In the genomic region with DNA sequence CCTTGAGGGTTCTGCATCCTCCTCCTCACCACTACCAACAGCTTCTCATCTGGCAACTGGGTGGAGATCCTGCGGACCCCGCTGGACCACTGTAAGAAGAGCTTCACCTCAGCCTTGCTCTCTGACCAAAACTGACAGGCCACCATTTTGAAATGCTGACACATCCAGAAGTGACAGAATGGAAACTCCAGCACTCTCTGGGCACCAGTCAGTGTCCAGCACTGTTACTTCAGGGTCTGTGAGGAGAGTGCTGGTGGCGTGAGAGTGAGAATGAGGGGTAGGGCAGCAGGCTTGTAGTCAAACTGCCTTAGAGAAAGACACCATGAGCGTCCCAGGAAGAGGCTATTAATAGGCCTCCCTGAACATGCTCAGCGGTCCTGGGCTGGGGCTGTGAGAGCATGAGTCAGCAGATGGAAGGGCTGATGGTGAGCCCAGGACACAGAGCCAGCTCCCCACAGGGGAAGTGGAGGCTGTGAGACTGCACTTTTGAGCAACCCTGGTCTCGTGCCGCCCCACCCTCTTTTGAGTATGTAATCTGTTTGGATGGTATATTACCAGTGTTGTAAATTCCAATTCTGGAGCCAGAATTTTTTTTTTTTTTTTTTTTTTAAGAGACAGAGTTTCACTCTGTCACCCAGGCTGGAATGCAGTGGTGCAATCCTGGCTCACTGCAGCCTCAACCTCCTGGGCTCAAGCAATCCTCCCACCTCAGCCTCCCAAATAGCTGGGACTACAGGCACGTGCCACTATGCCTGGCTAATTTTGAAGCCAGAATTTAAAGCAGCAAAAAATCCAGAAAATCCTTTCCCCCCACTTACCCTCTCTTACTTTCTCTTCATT, we compare ENCODE assay signal across 1 cellular context.
TF ChIP-seq lines count a peak whose summit lies in the region.

No MANE protein-coding gene starts in this region.

TF ChIP-seq in SK-N-SH treated with all-trans-retinoic acid at 6 μM for 48 hours, 23 proteins besides CTCF, POLR2A, EP300 and RAD21 (continued from another document):
- TF ChIP-seq, protein P1, sequence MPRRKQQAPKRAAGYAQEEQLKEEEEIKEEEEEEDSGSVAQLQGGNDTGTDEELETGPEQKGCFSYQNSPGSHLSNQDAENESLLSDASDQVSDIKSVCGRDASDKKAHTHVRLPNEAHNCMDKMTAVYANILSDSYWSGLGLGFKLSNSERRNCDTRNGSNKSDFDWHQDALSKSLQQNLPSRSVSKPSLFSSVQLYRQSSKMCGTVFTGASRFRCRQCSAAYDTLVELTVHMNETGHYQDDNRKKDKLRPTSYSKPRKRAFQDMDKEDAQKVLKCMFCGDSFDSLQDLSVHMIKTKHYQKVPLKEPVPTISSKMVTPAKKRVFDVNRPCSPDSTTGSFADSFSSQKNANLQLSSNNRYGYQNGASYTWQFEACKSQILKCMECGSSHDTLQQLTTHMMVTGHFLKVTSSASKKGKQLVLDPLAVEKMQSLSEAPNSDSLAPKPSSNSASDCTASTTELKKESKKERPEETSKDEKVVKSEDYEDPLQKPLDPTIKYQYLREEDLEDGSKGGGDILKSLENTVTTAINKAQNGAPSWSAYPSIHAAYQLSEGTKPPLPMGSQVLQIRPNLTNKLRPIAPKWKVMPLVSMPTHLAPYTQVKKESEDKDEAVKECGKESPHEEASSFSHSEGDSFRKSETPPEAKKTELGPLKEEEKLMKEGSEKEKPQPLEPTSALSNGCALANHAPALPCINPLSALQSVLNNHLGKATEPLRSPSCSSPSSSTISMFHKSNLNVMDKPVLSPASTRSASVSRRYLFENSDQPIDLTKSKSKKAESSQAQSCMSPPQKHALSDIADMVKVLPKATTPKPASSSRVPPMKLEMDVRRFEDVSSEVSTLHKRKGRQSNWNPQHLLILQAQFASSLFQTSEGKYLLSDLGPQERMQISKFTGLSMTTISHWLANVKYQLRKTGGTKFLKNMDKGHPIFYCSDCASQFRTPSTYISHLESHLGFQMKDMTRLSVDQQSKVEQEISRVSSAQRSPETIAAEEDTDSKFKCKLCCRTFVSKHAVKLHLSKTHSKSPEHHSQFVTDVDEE (CRISPR knock-in tag; IDR thresholded peaks at IDR 0.05) = no peak
